ENCODE assay signal across 24 cellular contexts in genomic region chr15:24269166-24269571, GRCh38.
DNase-seq lines count a peak whose midpoint lies in the region; ATAC-seq, FAIRE-seq and TF ChIP-seq lines count a peak whose summit lies in the region.
"Had no signal": no experiment of that assay in that cellular context is flagged by ENCODE, and none has a peak within 500 bp of the region (broad histone marks: within the 10 kb centered on the region; RNA-seq: fewer than 3 reads in every experiment).

No MANE protein-coding gene starts in this region.

- intact Hi-C loops in CD8-positive, alpha-beta T cell (cut with DNase I, micrococcal nuclease), result no loop called here

- POLR2A ChIA-PET in CD8-positive, alpha-beta T cell (lab: Charles Lee), result no interaction called here

- H3K36me3 ChIP-seq in mucosa of rectum (ENCODE audit: control insufficient read depth in 2 of 2, insufficient read depth in 2 of 2, low read length in 2 of 2), result no peaks in the 10 kb centered on the region
- H3K36me3 ChIP-seq in CD8-positive, alpha-beta T cell (ENCODE audit: insufficient read depth, low read length), result no peaks in the 10 kb centered on the region
- H3K36me3 ChIP-seq: lower lobe of right lung, upper lobe of left lung had no signal

- no peak overlapping the region for H3K4me3 Mint-ChIP-seq in CD8-positive, alpha-beta T cell
- H3K4me3 Mint-ChIP-seq: activated T-cell treated with anti-CD3 and anti-CD28 coated beads, Interleukin-2, amount 50 U/mL, for 4 hours; CD8-positive, alpha-beta memory T cell; H9; neural crest cell had no signal

- H3K27ac ChIP-seq in C4-2B (peak overlapping the region; percentile 62), mucosa of rectum (ENCODE audit: low read depth in 2 of 2, low read length in 2 of 2) (peak overlapping the region; percentile 38 to 42)
- H3K27ac ChIP-seq in CD8-positive, alpha-beta T cell (ENCODE audit: low read depth, low read length), result no peak overlapping the region
- H3K27ac ChIP-seq: lower lobe of right lung, upper lobe of left lung had no signal

- H3K27ac Mint-ChIP-seq in CD8-positive, alpha-beta T cell, result no peak overlapping the region
- H3K27ac Mint-ChIP-seq: CD8-positive, alpha-beta memory T cell; H9 had no signal

- DNase-seq in NCI-H2029 treated with DMSO at 0.1 percent for 48 hours (lab: John Stamatoyannopoulos, UW) (peak; percentile 36), COR-L47 (lab: John Stamatoyannopoulos, UW) (no peak)
- no peak for DNase-seq in activated CD4-positive, alpha-beta T cell treated with anti-CD3 and anti-CD28 coated beads, Interleukin-2, amount 50 U/mL, for 48 hours
- DNase-seq in CD8-positive, alpha-beta T cell, result no peak
- DNase-seq in stimulated activated CD4-positive, alpha-beta T cell treated with anti-CD3 and anti-CD28 coated beads, Interleukin-2, amount 100 ng/mL, for 48 hours, result no peak
- DNase-seq: activated CD4-positive, alpha-beta T cell treated with anti-CD3 and anti-CD28 coated beads for 1 hour; activated CD8-positive, alpha-beta memory T cell treated with anti-CD3 and anti-CD28 coated beads for 24 hours; activated naive CD4-positive, alpha-beta T cell; activated T-cell treated with anti-CD3 and anti-CD28 coated beads, Interleukin-2, amount 50 U/mL, for 4 hours; AML-193; CD8-positive, alpha-beta memory T cell; cortex of kidney; H9; kidney; lower lobe of right lung; NCI-H1105 treated with DMSO at 0.1 percent for 48 hours; NCI-H2081 treated with DMSO at 0.1 percent for 48 hours; PC-3; SIG-M5 had no signal

- H3K9ac ChIP-seq in mucosa of rectum (ENCODE audit: low read depth in 1 of 2, low read length in 2 of 2), result peak overlapping the region in 1 of 2 donors; percentile 17

- no peaks in the 10 kb centered on the region for H3K27me3 ChIP-seq in mucosa of rectum (ENCODE audit: control insufficient read depth in 2 of 2, insufficient read depth in 2 of 2, low read length in 2 of 2)
- H3K27me3 ChIP-seq in CD8-positive, alpha-beta T cell (ENCODE audit: insufficient read depth, low read length), result no peaks in the 10 kb centered on the region
- H3K27me3 ChIP-seq: upper lobe of left lung had no signal

- 0 out of 2 replicates have a peak, but pooled peaks have one; percentile 17 for TF ChIP-seq CTCF in C4-2B (conservative IDR thresholded peaks at IDR 0.05)
- no peak for TF ChIP-seq CTCF in CD8-positive, alpha-beta T cell (IDR thresholded peaks at IDR 0.05)

- H3K4me3 ChIP-seq in mucosa of rectum (ENCODE audit: low read length in 2 of 2), result peak overlapping the region in 1 of 2 donors; percentile 1
- no peak overlapping the region for H3K4me3 ChIP-seq in CD8-positive, alpha-beta T cell (ENCODE audit: low read depth, low read length)
- H3K4me3 ChIP-seq: lower lobe of right lung, upper lobe of left lung had no signal

- peak; percentile 38 for FAIRE-seq in colon (lab: Jason Lieb, UNC)
- FAIRE-seq: kidney had no signal

- no peaks in the 10 kb centered on the region for H3K9me3 ChIP-seq in mucosa of rectum (ENCODE audit: control insufficient read depth in 2 of 2, low read length in 2 of 2)
- H3K9me3 ChIP-seq in CD8-positive, alpha-beta T cell (ENCODE audit: low read length), result no peaks in the 10 kb centered on the region
- H3K9me3 ChIP-seq: lower lobe of right lung, upper lobe of left lung had no signal

- no peaks in the 10 kb centered on the region for H3K4me1 Mint-ChIP-seq in CD8-positive, alpha-beta T cell (ENCODE audit: low read depth)
- H3K4me1 Mint-ChIP-seq: CD8-positive, alpha-beta memory T cell; neural crest cell had no signal

- no peak for ATAC-seq in CD8-positive, alpha-beta T cell
- ATAC-seq: activated T-cell treated with anti-CD3 and anti-CD28 coated beads, Interleukin-2, amount 50 U/mL, for 4 hours; PC-3 had no signal

- CTCF ChIA-PET in CD8-positive, alpha-beta T cell (lab: Charles Lee), result no interaction called here

- peaks cover 9% of the 10 kb centered on the region for H3K9me3 Mint-ChIP-seq in CD8-positive, alpha-beta T cell
- H3K9me3 Mint-ChIP-seq: activated T-cell treated with anti-CD3 and anti-CD28 coated beads, Interleukin-2, amount 50 U/mL, for 4 hours had no signal

- no peaks in the 10 kb centered on the region for H3K36me3 Mint-ChIP-seq in CD8-positive, alpha-beta T cell
- H3K36me3 Mint-ChIP-seq: CD8-positive, alpha-beta memory T cell had no signal

- no peaks in the 10 kb centered on the region for H3K27me3 Mint-ChIP-seq in CD8-positive, alpha-beta T cell (ENCODE audit: low read depth)
- H3K27me3 Mint-ChIP-seq: CD8-positive, alpha-beta memory T cell had no signal

- peaks cover 8 to 14% of the 10 kb centered on the region in 2 donors for H3K4me1 ChIP-seq in mucosa of rectum (ENCODE audit: control insufficient read depth in 2 of 2, insufficient read depth in 2 of 2, low read length in 2 of 2)
- H3K4me1 ChIP-seq in CD8-positive, alpha-beta T cell (ENCODE audit: insufficient read depth, low read length), result no peaks in the 10 kb centered on the region
- H3K4me1 ChIP-seq: lower lobe of right lung, upper lobe of left lung had no signal
